11 cellular contexts compared by ENCODE assay signal in genomic region chr4:170887396-170887795, GRCh38.
"Had no signal": no experiment of that assay in that cellular context is flagged by ENCODE, and none has a peak within 500 bp of the region (broad histone marks: within the 10 kb centered on the region; RNA-seq: fewer than 3 reads in every experiment).

No MANE protein-coding gene starts in this region.

- H3K4me3 ChIP-seq: cardiac muscle cell, right lobe of liver, upper lobe of left lung had no signal

- H3K27me3 ChIP-seq: cardiac muscle cell, right lobe of liver, upper lobe of left lung had no signal

- DNase-seq: activated CD4-positive, alpha-beta T cell treated with anti-CD3 and anti-CD28 coated beads, Interleukin-2, amount 10 ng/mL, durations not matched to agents 7 days and 5 days; activated CD8-positive, alpha-beta memory T cell treated with anti-CD3 and anti-CD28 coated beads for 24 hours; activated naive CD4-positive, alpha-beta T cell; aorta; hippocampal formation; kidney; left ventricle myocardium superior; right lobe of liver; T-helper 2 cell; upper lobe of left lung had no signal

- H3K36me3 ChIP-seq: cardiac muscle cell, right lobe of liver, upper lobe of left lung had no signal

- H3K27ac ChIP-seq: cardiac muscle cell, right lobe of liver, upper lobe of left lung had no signal

- H3K4me1 ChIP-seq: right lobe of liver, upper lobe of left lung had no signal

- H3K9me3 ChIP-seq: right lobe of liver, upper lobe of left lung had no signal
